In genomic region chr13:98576215-98576945, GRCh38 we compare ENCODE assay signal across 8 cellular contexts. TPM values are rescaled to one million over a fixed set of nuclear protein-coding genes. Genes with fewer than 3 reads are reported as not detected.
A peak's percentile ranks its signal among the peaks of the same experiment; 100 is the strongest.
DNase-seq lines count a peak whose midpoint lies in the region; ATAC-seq and TF ChIP-seq lines count a peak whose summit lies in the region.

No MANE protein-coding gene starts in this region.

- H3K9me3 ChIP-seq in ectodermal cell (ENCODE audit: control insufficient read depth, low read length) (no peaks in the 10 kb centered on the region), mesenchymal stem cell (ENCODE audit: control insufficient read depth, low read length) (no peaks in the 10 kb centered on the region), testis (no peaks in the 10 kb centered on the region)

- intact Hi-C loops in testis (cut with DNase I; ENCODE audit: low total_unique reads): loop anchor here (10.0 kb wide), 1 partner anchor 102 kb away; no protein-coding TSS in a partner anchor

- no peak for TF ChIP-seq CTCF in testis (IDR thresholded peaks at IDR 0.05)

- H3K18ac ChIP-seq in mesenchymal stem cell (ENCODE audit: low read depth in 1 of 2, low read length in 2 of 2): peak overlapping the region; percentile 96 to 98

- TF ChIP-seq POLR2A in testis (IDR thresholded peaks at IDR 0.05): no peak

- H2BK15ac ChIP-seq in mesenchymal stem cell (ENCODE audit: low read depth, poor library complexity, severe bottlenecking): peak overlapping the region; percentile 44

- H3K79me1 ChIP-seq in mesenchymal stem cell (replicated peaks; ENCODE audit: low read length, poor library complexity, severe bottlenecking): peaks cover 2% of the 10 kb centered on the region

- peak; percentile 18 for ATAC-seq in GM19468 (IDR thresholded peaks at IDR 0.05; ENCODE audit: extremely low read depth, unreplicated experiment)
- ATAC-seq in HG03565 (IDR thresholded peaks at IDR 0.05; ENCODE audit: unreplicated experiment): peak; percentile 20

- peak overlapping the region; percentile 91 for H3K4me2 ChIP-seq in mesenchymal stem cell (ENCODE audit: low read length, poor library complexity, severe bottlenecking)

- H3K23ac ChIP-seq in mesenchymal stem cell (ENCODE audit: low read length in 2 of 2): peak overlapping the region; percentile 70 to 99

- peak overlapping the region; percentile 48 for H2AFZ ChIP-seq in mesenchymal stem cell (ENCODE audit: low read depth, low read length)

- H3K36me3 ChIP-seq in ectodermal cell (ENCODE audit: control insufficient read depth, insufficient read depth, low read length): no peaks in the 10 kb centered on the region
- H3K36me3 ChIP-seq in mesenchymal stem cell (ENCODE audit: control insufficient read depth in 1 of 2, insufficient read depth in 2 of 2, low read depth in 1 of 2, low read length in 2 of 2): peaks cover 0 to 14% of the 10 kb centered on the region in 2 experiments
- H3K36me3 ChIP-seq in testis (ENCODE audit: low read depth, missing control alignments): no peaks in the 10 kb centered on the region

- 0% methylated on average over 98 of the region's 98 CpGs for WGBS in ectodermal cell, 2 experiments
- 1% methylated on average over 61 of the region's 98 CpGs for WGBS in mesenchymal stem cell
- 1% methylated on average over 16 of the region's 98 CpGs; no CpG with 5 or more reads in 1 of the 2 donors for WGBS in testis, 2 donors

- peaks cover 41% of the 10 kb centered on the region for H3K4me1 ChIP-seq in ectodermal cell (ENCODE audit: control insufficient read depth, insufficient read depth, low read length)
- H3K4me1 ChIP-seq in mesenchymal stem cell (ENCODE audit: control insufficient read depth, insufficient read depth, low read depth, low read length): peaks cover 18% of the 10 kb centered on the region
- H3K4me1 ChIP-seq in testis: peaks cover 31% of the 10 kb centered on the region

- no peak overlapping the region for H2AK5ac ChIP-seq in mesenchymal stem cell (ENCODE audit: low read length, severe bottlenecking)

- peak overlapping the region; percentile 97 for H2BK120ac ChIP-seq in mesenchymal stem cell (ENCODE audit: low read depth, low read length)

- H3K4ac ChIP-seq in mesenchymal stem cell (ENCODE audit: low read depth in 1 of 2, low read length in 2 of 2): peak overlapping the region; percentile 71 to 81

- H3K14ac ChIP-seq in mesenchymal stem cell (ENCODE audit: low read length in 2 of 2): peak overlapping the region; percentile 90 to 94

- H3K9ac ChIP-seq in mesenchymal stem cell (ENCODE audit: low read length): peak overlapping the region; percentile 95

- no peaks in the 10 kb centered on the region for H3K27me3 ChIP-seq in ectodermal cell (ENCODE audit: control insufficient read depth, insufficient read depth, low read length, poor library complexity, severe bottlenecking)
- no peaks in the 10 kb centered on the region for H3K27me3 ChIP-seq in mesenchymal stem cell (ENCODE audit: control insufficient read depth in 1 of 2, insufficient read depth in 1 of 2, low read length in 2 of 2)
- no peaks in the 10 kb centered on the region for H3K27me3 ChIP-seq in testis

- H3K4me3 ChIP-seq in ectodermal cell (ENCODE audit: insufficient read depth, low read depth, low read length) (peak overlapping the region; percentile 93), mesenchymal stem cell (ENCODE audit: insufficient read depth in 1 of 2, low read depth in 1 of 2, low read length in 2 of 2) (peak overlapping the region; percentile 93 to 98), testis (peak overlapping the region; percentile 91 to 94)

- H4K91ac ChIP-seq in mesenchymal stem cell (ENCODE audit: low read length): peak overlapping the region; percentile 78

- H3K27ac ChIP-seq in ectodermal cell (ENCODE audit: insufficient read depth, low read depth, low read length, poor library complexity, severe bottlenecking): peak overlapping the region; percentile 67
- no peak overlapping the region for H3K27ac ChIP-seq in mesenchymal stem cell (ENCODE audit: low read length, poor library complexity, severe bottlenecking)
- H3K27ac ChIP-seq in testis: peak overlapping the region; percentile 94 to 96

- H2BK5ac ChIP-seq in mesenchymal stem cell (ENCODE audit: low read depth, low read length, poor library complexity, severe bottlenecking): peak overlapping the region; percentile 60

- H2BK12ac ChIP-seq in mesenchymal stem cell (ENCODE audit: low read length in 2 of 2): peak overlapping the region in 1 of 2 experiments; percentile 90

- DNase-seq in COLO668 (lab: John Stamatoyannopoulos, UW; ENCODE audit: unreplicated experiment) (peak; percentile 87), mesenchymal stem cell (no peak), testis (peak; percentile 55), NCI-H2107 (lab: John Stamatoyannopoulos, UW) (no peak)
- peak; percentile 67 for DNase-seq in activated CD4-positive, CD25-positive, alpha-beta regulatory T cell treated with anti-CD3 and anti-CD28 coated beads, Interleukin-2, amount 50 U/mL, for 72 hours

- no peak overlapping the region for H4K8ac ChIP-seq in mesenchymal stem cell (ENCODE audit: low read length)

RNA-seq across cellular contexts. Expression of gene STK24, which starts 0.5 kb away (rescaled TPM):
- 201 TPM for polyA plus RNA-seq in ectodermal cell (2013, experiment 1 of 4)
- polyA plus RNA-seq in ectodermal cell (2013, experiment 2 of 4): 201 TPM
- 138 TPM for polyA plus RNA-seq in ectodermal cell (2013, experiment 3 of 4)
- polyA plus RNA-seq in ectodermal cell (2013, experiment 4 of 4): 128 TPM
- polyA plus RNA-seq in mesenchymal stem cell (2013, experiment 1 of 2): 136 TPM
- polyA plus RNA-seq in mesenchymal stem cell (2013, experiment 2 of 2): 138 TPM
- total RNA-seq in testis: 100 to 1,000 TPM; 151 to 172 TPM
- 97.4 TPM for polyA plus RNA-seq in testis (ENCODE audit: insufficient read depth, low read depth, low replicate concordance)

Comparison
In these comparisons a context has a peak if more than half of its experiments do, and no peak if none do; other contexts are left out.
1. DNase-seq: peak in COLO668 (single experiment), activated CD4-positive, CD25-positive, alpha-beta regulatory T cell treated with anti-CD3 and anti-CD28 coated beads, Interleukin-2, amount 50 U/mL, for 72 hours (single experiment) and testis (single experiment); none in mesenchymal stem cell (single experiment) and NCI-H2107 (single experiment).
2. Peak in every context shown above with its lines, with median percentiles within 50 percentile points of each other: H3K4me3 ChIP-seq.